Comparison of ENCODE assay signal across 13 cellular contexts in the genomic region with DNA sequence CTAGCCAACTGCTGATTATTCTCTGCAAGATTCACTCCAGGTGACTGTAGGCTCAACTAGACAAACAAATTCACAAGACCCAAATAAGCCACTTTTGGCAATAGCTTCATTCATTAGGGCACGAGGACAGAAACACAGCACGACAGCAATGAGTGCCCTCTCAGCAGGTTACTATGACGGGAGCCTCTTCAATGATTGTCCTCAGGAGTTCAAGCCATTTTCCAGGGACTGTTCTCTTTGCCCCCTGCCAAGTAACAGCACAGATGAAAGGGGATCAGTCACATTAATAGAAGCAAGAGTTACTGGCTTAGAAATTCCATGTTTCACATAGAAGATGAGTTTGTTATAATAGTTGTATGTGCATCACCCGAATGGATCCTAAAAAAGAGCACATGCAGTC.
DNase-seq lines count a peak whose midpoint lies in the region; ATAC-seq and TF ChIP-seq lines count a peak whose summit lies in the region.
"Had no signal": no experiment of that assay in that cellular context is flagged by ENCODE, and none has a peak within 500 bp of the region (broad histone marks: within the 10 kb centered on the region; RNA-seq: fewer than 3 reads in every experiment).

No MANE protein-coding gene starts in this region.

- H3K14ac ChIP-seq in trophoblast cell (ENCODE audit: low read length) = peak overlapping the region; percentile 2

- H2AK5ac ChIP-seq in trophoblast cell (ENCODE audit: low read length) = no peak overlapping the region

- H3K79me2 ChIP-seq in trophoblast cell (ENCODE audit: control insufficient read depth, insufficient read depth, low read length, poor library complexity) = no peaks in the 10 kb centered on the region

- H3K4me2 ChIP-seq in trophoblast cell (ENCODE audit: low read length) = no peak overlapping the region

- H3K27me3 ChIP-seq in trophoblast cell (ENCODE audit: insufficient read depth, low read length) (no peaks in the 10 kb centered on the region), gastroesophageal sphincter (no peaks in the 10 kb centered on the region)

- WGBS in trophoblast cell (ENCODE audit: extremely low coverage, insufficient coverage, insufficient read length) = no CpG with 5 or more reads among the region's 4 CpGs
- WGBS in gastroesophageal sphincter (ENCODE audit: low coverage in 1 of 2), 2 donors = 75 to 78% methylated on average over 1 to 4 of the region's 4 CpGs

- peak overlapping the region; percentile 1 for H2BK120ac ChIP-seq in trophoblast cell (ENCODE audit: insufficient read depth, low read length, poor library complexity)

- H3K27ac ChIP-seq in trophoblast cell (ENCODE audit: low read depth, low read length) = peak overlapping the region; percentile 50
- no peak overlapping the region for H3K27ac ChIP-seq in gastroesophageal sphincter
- H3K27ac ChIP-seq: SK-N-MC had no signal

- TF ChIP-seq CTCF in gastroesophageal sphincter (IDR thresholded peaks at IDR 0.05) = no peak

- no peak overlapping the region for H3K18ac ChIP-seq in trophoblast cell (ENCODE audit: low read length)

- peaks cover 10% of the 10 kb centered on the region for H3K79me1 ChIP-seq in trophoblast cell (ENCODE audit: low read length)

- H3K36me3 ChIP-seq in trophoblast cell (ENCODE audit: control insufficient read depth in 1 of 2, insufficient read depth in 2 of 2, low read length in 2 of 2) (no peaks in the 10 kb centered on the region), gastroesophageal sphincter (no peaks in the 10 kb centered on the region)

- no peak overlapping the region for H2AFZ ChIP-seq in trophoblast cell (ENCODE audit: insufficient read depth, low read length, poor library complexity)

- H2BK12ac ChIP-seq in trophoblast cell (ENCODE audit: low read length) = peak overlapping the region; percentile 7

- H2BK5ac ChIP-seq in trophoblast cell (ENCODE audit: low read depth, low read length, poor library complexity) = no peak overlapping the region

- DNase-seq in DMS79 treated with DMSO at 0.1 percent for 48 hours (lab: John Stamatoyannopoulos, UW) (peak; percentile 68), NCI-H146 (lab: John Stamatoyannopoulos, UW) (peak; percentile 89), NCI-H774 (lab: John Stamatoyannopoulos, UW) (peak; percentile 3), trophoblast cell (no peak), NCI-H187 (lab: John Stamatoyannopoulos, UW) (no peak), NCI-H1694 (lab: John Stamatoyannopoulos, UW) (no peak)
- DNase-seq: CD8-positive, alpha-beta memory T cell; GOT3; NCI-H1436 treated with DMSO at 0.1 percent for 48 hours; NCI-H524 treated with DMSO at 0.1 percent for 48 hours; T-cell had no signal

- no peak overlapping the region for H3K4ac ChIP-seq in trophoblast cell (ENCODE audit: low read depth, low read length)

- H3K4me1 ChIP-seq in trophoblast cell (ENCODE audit: control insufficient read depth in 1 of 2, insufficient read depth in 2 of 2, low read length in 2 of 2) (peaks cover 4 to 5% of the 10 kb centered on the region in 2 experiments), gastroesophageal sphincter (no peaks in the 10 kb centered on the region)

- ATAC-seq in gastroesophageal sphincter = no peak
- ATAC-seq: T-cell had no signal

- no peak for TF ChIP-seq EP300 in gastroesophageal sphincter (IDR thresholded peaks at IDR 0.05)

- TF ChIP-seq POLR2A in gastroesophageal sphincter (IDR thresholded peaks at IDR 0.05) = no peak

- H3K9ac ChIP-seq in trophoblast cell (ENCODE audit: low read length) = no peak overlapping the region

- H3K9me3 ChIP-seq in trophoblast cell (ENCODE audit: insufficient read depth, low read depth, low read length) = no peaks in the 10 kb centered on the region
- H3K9me3 ChIP-seq in gastroesophageal sphincter = no peaks in the 10 kb centered on the region

- H4K12ac ChIP-seq in trophoblast cell (ENCODE audit: low read depth, low read length) = no peak overlapping the region

- H4K8ac ChIP-seq in trophoblast cell (ENCODE audit: low read depth, low read length) = no peak overlapping the region

- no peak overlapping the region for H3K23ac ChIP-seq in trophoblast cell (ENCODE audit: low read length)

- no peak overlapping the region for H3K4me3 ChIP-seq in trophoblast cell (ENCODE audit: low read depth, low read length)
- H3K4me3 ChIP-seq in gastroesophageal sphincter = no peak overlapping the region
- H3K4me3 ChIP-seq: SK-N-MC had no signal

- peak overlapping the region; percentile 29 for H4K91ac ChIP-seq in trophoblast cell (ENCODE audit: low read depth, low read length)

Comparison
In these comparisons a context has a peak if more than half of its experiments do, and no peak if none do; other contexts are left out.
1. DNase-seq: peak in DMS79 treated with DMSO at 0.1 percent for 48 hours (single experiment), NCI-H146 (single experiment) and NCI-H774 (single experiment); none in trophoblast cell (0 of 2), NCI-H187 (0 of 2) and NCI-H1694 (single experiment).